16 cellular contexts compared by ENCODE assay signal in the genomic region with DNA sequence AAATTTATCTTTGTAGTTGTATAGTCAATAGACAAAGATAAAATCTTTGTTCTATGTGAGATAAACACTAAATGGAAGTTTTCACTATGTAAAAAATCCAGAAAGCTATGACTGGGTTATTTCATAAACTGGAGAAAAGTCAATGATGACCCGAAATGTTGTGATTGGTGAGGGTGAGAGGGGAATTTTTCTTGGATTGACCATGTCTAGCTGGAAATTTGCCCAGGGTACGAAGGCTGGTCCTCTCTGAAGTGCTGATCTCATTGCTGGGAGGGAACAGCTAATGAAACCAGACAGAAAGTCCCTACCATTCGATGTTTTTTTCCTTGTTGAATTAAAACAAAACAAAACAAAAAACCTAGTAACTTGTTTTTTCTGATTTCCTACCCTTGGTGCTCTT. TPM values are rescaled to one million over a fixed set of nuclear protein-coding genes. Genes with fewer than 3 reads are reported as not detected.
A peak's percentile ranks its signal among the peaks of the same experiment; 100 is the strongest.
DNase-seq lines count a peak whose midpoint lies in the region; ATAC-seq and TF ChIP-seq lines count a peak whose summit lies in the region.
"Had no signal": no experiment of that assay in that cellular context is flagged by ENCODE, and none has a peak within 500 bp of the region (broad histone marks: within the 10 kb centered on the region; RNA-seq: fewer than 3 reads in every experiment).

No MANE protein-coding gene starts in this region.

- H3K4me3 ChIP-seq in brain microvascular endothelial cell (ENCODE audit: low read depth, low read length) (no peak overlapping the region), kidney epithelial cell (ENCODE audit: low read depth, low read length) (no peak overlapping the region), WERI-Rb-1 (ENCODE audit: low read depth, low read length) (no peak overlapping the region)
- H3K4me3 ChIP-seq: uterus had no signal

- H3K27ac ChIP-seq in brain microvascular endothelial cell (no peak overlapping the region), WERI-Rb-1 (no peak overlapping the region)
- H3K27ac ChIP-seq: uterus had no signal

- no peak for ATAC-seq in HG02642 (IDR thresholded peaks at IDR 0.05; ENCODE audit: poor library complexity, unreplicated experiment)

- no peaks in the 10 kb centered on the region for H3K27me3 ChIP-seq in brain microvascular endothelial cell (replicated peaks)
- H3K27me3 ChIP-seq in kidney epithelial cell (ENCODE audit: control insufficient read depth, insufficient read depth, low read length), result no peaks in the 10 kb centered on the region
- no peaks in the 10 kb centered on the region for H3K27me3 ChIP-seq in WERI-Rb-1 (ENCODE audit: insufficient read depth, low read depth, severe bottlenecking)
- H3K27me3 ChIP-seq: uterus had no signal

- in situ Hi-C loops in brain microvascular endothelial cell (cut with HindIII; ENCODE audit: low pct_ligation_motif_present, low sequenced_read_pairs), result no loop called here

- no peaks in the 10 kb centered on the region for H3K9me3 ChIP-seq in WERI-Rb-1 (ENCODE audit: severe bottlenecking)

- peak; percentile 28 for DNase-seq in H4 (ENCODE audit: low spot score)
- DNase-seq in brain microvascular endothelial cell, result peak; percentile 79
- DNase-seq in kidney epithelial cell (ENCODE audit: low read depth), result peak; percentile 1
- peak; percentile 6 for DNase-seq in smooth muscle cell of the brain vasculature (ENCODE audit: low read depth, low spot score)
- no peak for DNase-seq in WERI-Rb-1
- no peak for DNase-seq in NCI-H774 (lab: John Stamatoyannopoulos, UW)
- no peak for DNase-seq in activated naive CD4-positive, alpha-beta T cell treated with Interleukin-2 at 50 U/mL for 16 hours
- DNase-seq: activated naive CD4-positive, alpha-beta T cell treated with anti-CD3 and anti-CD28 coated beads for 36 hours; NCI-H1092; NCI-H446 treated with DMSO at 0.1 percent for 48 hours; posterior cingulate gyrus; stimulated activated CD4-positive, alpha-beta T cell treated with anti-CD3 and anti-CD28 coated beads, Interleukin-1b, Interleukin-23, amount 100 ng/mL, for 48 hours; stimulated activated CD8-positive, alpha-beta memory T cell treated with anti-CD3 and anti-CD28 coated beads, Interleukin-4, amount 100 ng/mL, for 48 hours; uterus had no signal

- no peak for TF ChIP-seq CTCF in brain microvascular endothelial cell (IDR thresholded peaks at IDR 0.05; ENCODE audit: low read depth, low read length, missing control alignments)
- TF ChIP-seq CTCF in kidney epithelial cell (IDR thresholded peaks at IDR 0.05; ENCODE audit: insufficient read depth, low read length, poor library complexity, severe bottlenecking), result no peak
- TF ChIP-seq CTCF in WERI-Rb-1 (IDR thresholded peaks at IDR 0.05; ENCODE audit: low read depth, low read length), result no peak

- H3K36me3 ChIP-seq in brain microvascular endothelial cell (replicated peaks) (no peaks in the 10 kb centered on the region), kidney epithelial cell (ENCODE audit: control insufficient read depth, insufficient read depth, low read length) (no peaks in the 10 kb centered on the region), WERI-Rb-1 (no peaks in the 10 kb centered on the region)
- H3K36me3 ChIP-seq: uterus had no signal

RNA-seq across cellular contexts. Expression of gene TPRG1, which starts 14.3 kb away (rescaled TPM):
- 0.35 and 1.8 TPM in 2 replicates for total RNA-seq in H4 (2014; rRNA removed; shearing (Covaris generic))
- total RNA-seq in kidney epithelial cell, result 0.41 and 1.4 TPM in 2 replicates
- total RNA-seq: epithelial cell of proximal tubule had no signal

Comparison
In these comparisons a context has a peak if more than half of its experiments do, and no peak if none do; other contexts are left out.
1. DNase-seq: peak in H4 (single experiment), brain microvascular endothelial cell (single experiment), kidney epithelial cell (single experiment) and smooth muscle cell of the brain vasculature (single experiment); none in WERI-Rb-1 (single experiment), NCI-H774 (single experiment) and activated naive CD4-positive, alpha-beta T cell treated with Interleukin-2 at 50 U/mL for 16 hours (single experiment).